Comparison of ENCODE assay signal across 8 cellular contexts in genomic region chr20:38434770-38435554, GRCh38. TPM values are rescaled to one million over a fixed set of nuclear protein-coding genes. Genes with fewer than 3 reads are reported as not detected.
DNase-seq lines count a peak whose midpoint lies in the region; ATAC-seq and TF ChIP-seq lines count a peak whose summit lies in the region.

Gene SNHG17, minus strand, starts transcription at chr20:38435328.

- H4K20me1 ChIP-seq in Loucy (ENCODE audit: insufficient read depth, low read length, poor library complexity, severe bottlenecking) (peaks cover 46% of the 10 kb centered on the region), neural cell (ENCODE audit: insufficient read depth) (no peaks in the 10 kb centered on the region)

- H3K9me2 ChIP-seq in Loucy (replicated peaks; ENCODE audit: low read depth, low read length) (no peaks in the 10 kb centered on the region), neural cell (ENCODE audit: insufficient read depth, low read length) (no peaks in the 10 kb centered on the region)

- peak within 1 kb of the TSS; percentile 93 to 98 for H3K4me3 Mint-ChIP-seq in stimulated activated naive CD8-positive, alpha-beta T cell treated with anti-CD3 and anti-CD28 coated beads, Interleukin-15, amount 100 ng/mL, for 72 hours

- peak within 1 kb of the TSS; percentile 64 for H3K27ac ChIP-seq in neural cell (ENCODE audit: low read length)

- H3K79me2 ChIP-seq in Loucy (ENCODE audit: insufficient read depth, low read length) = peaks cover 51% of the 10 kb centered on the region
- peaks cover 23% of the 10 kb centered on the region for H3K79me2 ChIP-seq in neural cell (replicated peaks; ENCODE audit: insufficient read depth, low read length)

- H3K4me3 ChIP-seq in Loucy (ENCODE audit: low read length, poor library complexity, severe bottlenecking) (peak within 1 kb of the TSS; percentile 81), fibroblast of villous mesenchyme (ENCODE audit: low read depth, low read length) (peak within 1 kb of the TSS; percentile 77), neural cell (ENCODE audit: low read length) (peak within 1 kb of the TSS; percentile 96)

- peaks cover 45% of the 10 kb centered on the region for H3K4me1 Mint-ChIP-seq in stimulated activated naive CD8-positive, alpha-beta T cell treated with anti-CD3 and anti-CD28 coated beads, Interleukin-15, amount 100 ng/mL, for 72 hours

- H3K27ac Mint-ChIP-seq in stimulated activated naive CD8-positive, alpha-beta T cell treated with anti-CD3 and anti-CD28 coated beads, Interleukin-15, amount 100 ng/mL, for 72 hours = peak within 1 kb of the TSS; percentile 99

- peaks cover 9% of the 10 kb centered on the region for H3K27me3 ChIP-seq in Loucy (ENCODE audit: insufficient read depth, low read length, poor library complexity, severe bottlenecking)
- no peaks in the 10 kb centered on the region for H3K27me3 ChIP-seq in neural cell (ENCODE audit: insufficient read depth, low read depth, low read length)

- peak within 1 kb of the TSS; percentile 79 for H3K4me2 ChIP-seq in Loucy (ENCODE audit: low read depth, low read length, poor library complexity, severe bottlenecking)
- peak within 1 kb of the TSS; percentile 94 for H3K4me2 ChIP-seq in neural cell (ENCODE audit: low read length)

- H3K9me3 ChIP-seq in Loucy (ENCODE audit: insufficient read depth, low read depth, low read length) (no peaks in the 10 kb centered on the region), neural cell (ENCODE audit: low read length) (peaks cover 5% of the 10 kb centered on the region)

- no peaks in the 10 kb centered on the region for H3K27me3 Mint-ChIP-seq in stimulated activated naive CD8-positive, alpha-beta T cell treated with anti-CD3 and anti-CD28 coated beads, Interleukin-15, amount 100 ng/mL, for 72 hours

- peak within 1 kb of the TSS; percentile 97 for H3K9ac ChIP-seq in Loucy (ENCODE audit: low read depth, low read length, poor library complexity, severe bottlenecking)
- H3K9ac ChIP-seq in neural cell (ENCODE audit: low read length) = peak within 1 kb of the TSS; percentile 79

- peak; percentile 57 for ATAC-seq in GM21786 (IDR thresholded peaks at IDR 0.05; ENCODE audit: unreplicated experiment)
- peak; percentile 89 for ATAC-seq in stimulated activated naive CD8-positive, alpha-beta T cell treated with anti-CD3 and anti-CD28 coated beads, Interleukin-15, amount 100 ng/mL, for 72 hours

- DNase-seq in DMS114 treated with DMSO at 0.1 percent for 48 hours (lab: John Stamatoyannopoulos, UW; ENCODE audit: unreplicated experiment) = peak; percentile 71
- DNase-seq in SHP77 treated with DMSO at 0.1 percent for 48 hours (lab: John Stamatoyannopoulos, UW) = peak; percentile 78
- DNase-seq in activated effector memory CD4-positive, alpha-beta T cell treated with anti-CD3 and anti-CD28 coated beads, Interleukin-2, amount 50 U/mL, for 16 hours = peak; percentile 96
- DNase-seq in fibroblast of villous mesenchyme (ENCODE audit: low read depth) = peak; percentile 95
- peak; percentile 84 to 90 for DNase-seq in stimulated activated naive CD8-positive, alpha-beta T cell treated with anti-CD3 and anti-CD28 coated beads, Interleukin-15, amount 100 ng/mL, for 72 hours

- no peaks in the 10 kb centered on the region for H3F3A ChIP-seq in Loucy (ENCODE audit: low read depth)
- H3F3A ChIP-seq in neural cell (ENCODE audit: insufficient read depth, low read length, poor library complexity, severe bottlenecking) = no peaks in the 10 kb centered on the region

- peak; percentile 54 for TF ChIP-seq EP300 in neural cell (conservative IDR thresholded peaks at IDR 0.05; ENCODE audit: poor library complexity, severe bottlenecking)

- H3K9me3 Mint-ChIP-seq in stimulated activated naive CD8-positive, alpha-beta T cell treated with anti-CD3 and anti-CD28 coated beads, Interleukin-15, amount 100 ng/mL, for 72 hours = no peaks in the 10 kb centered on the region

- peaks cover 30% of the 10 kb centered on the region for H3K4me1 ChIP-seq in Loucy (ENCODE audit: insufficient read depth, low read length, poor library complexity, severe bottlenecking)

- H3K36me3 ChIP-seq in Loucy (ENCODE audit: insufficient read depth, low read length) = peaks cover 25% of the 10 kb centered on the region; the same call in 1 of the 2 replicates
- peaks cover 11% of the 10 kb centered on the region for H3K36me3 ChIP-seq in neural cell (ENCODE audit: insufficient read depth, low read length)

- H2AFZ ChIP-seq in Loucy (ENCODE audit: low read length) = peak within 1 kb of the TSS; percentile 72
- H2AFZ ChIP-seq in neural cell (ENCODE audit: low read depth, low read length) = peak within 1 kb of the TSS; percentile 85

- TF ChIP-seq CTCF in Loucy (conservative IDR thresholded peaks at IDR 0.05; ENCODE audit: low read length) = peak; percentile 99
- peak; percentile 100 for TF ChIP-seq CTCF in fibroblast of villous mesenchyme (IDR thresholded peaks at IDR 0.05; ENCODE audit: insufficient read depth, low read depth, low read length)
- TF ChIP-seq CTCF in neural cell (IDR thresholded peaks at IDR 0.05; ENCODE audit: poor library complexity, severe bottlenecking) = peak; percentile 99

- peak; percentile 57 for TF ChIP-seq RAD21 in neural cell (conservative IDR thresholded peaks at IDR 0.05)

TF ChIP-seq in neural cell, 6 proteins besides CTCF, POLR2A, EP300 and RAD21:
- peak; percentile 79 for TF ChIP-seq TAF1 (IDR thresholded peaks at IDR 0.05; ENCODE audit: low read depth)
- TF ChIP-seq REST (IDR thresholded peaks at IDR 0.05; ENCODE audit: borderline replicate concordance) = peak; percentile 91
- TF ChIP-seq MXI1 (conservative IDR thresholded peaks at IDR 0.05; ENCODE audit: poor library complexity, severe bottlenecking) = peak; percentile 99
- TF ChIP-seq EZH2 (IDR thresholded peaks at IDR 0.05; ENCODE audit: borderline replicate concordance, insufficient read depth, low read length, poor library complexity, severe bottlenecking) = no peak
- peak; percentile 94 for TF ChIP-seq POLR2AphosphoS5 (IDR thresholded peaks at IDR 0.05)
- TF ChIP-seq SMC3 (conservative IDR thresholded peaks at IDR 0.05; ENCODE audit: poor library complexity) = peak; percentile 73
TF ChIP-seq in neural cell: peak in this region for 5.

RNA-seq across cellular contexts. Expression of gene SNHG17, which starts in this region (rescaled TPM):
- 7.4 and 8.6 TPM in 2 replicates for total RNA-seq in fibroblast of villous mesenchyme
- 20.4 and 23.1 TPM in 2 replicates for polyA plus RNA-seq in neural cell
- polyA minus RNA-seq in neural cell = 7.3 and 10.5 TPM in 2 replicates

Comparison
In these comparisons a context has a peak if more than half of its experiments do, and no peak if none do; other contexts are left out.
1. Peak in every context shown above with its lines: DNase-seq, ATAC-seq, H3K4me3 ChIP-seq and H3K27ac ChIP-seq.